In genomic region chr3:194957743-194958240, GRCh38 we compare ENCODE assay signal across 27 cellular contexts.
"Had no signal": no experiment of that assay in that cellular context is flagged by ENCODE, and none has a peak within 500 bp of the region (broad histone marks: within the 10 kb centered on the region; RNA-seq: fewer than 3 reads in every experiment).

No MANE protein-coding gene starts in this region.

- H3K9me3 Mint-ChIP-seq: mesothelial cell of epicardium; naive B cell; natural killer cell; nephron progenitor cell; stimulated activated naive B cell treated with anti-CD40 and anti-IgM and Interleukin-4, amounts not matched to agents 10 μg/mL and 1 μg/mL and 100 μg/mL, for 72 hours had no signal

- ATAC-seq: lower lobe of right lung; natural killer cell; right cardiac atrium; stimulated activated naive B cell treated with anti-CD40 and anti-IgM and Interleukin-4, amounts not matched to agents 10 μg/mL and 1 μg/mL and 100 μg/mL, for 72 hours; stimulated activated naive CD8-positive, alpha-beta T cell treated with anti-CD3 and anti-CD28 coated beads, Interleukin-15, Interleukin-2, amounts not matched to agents 100 U/mL and 50 U/mL, for 24 hours had no signal

- H3K36me3 Mint-ChIP-seq: mesothelial cell of epicardium; naive B cell; natural killer cell; stimulated activated naive B cell treated with anti-CD40 and anti-IgM and Interleukin-4, amounts not matched to agents 10 μg/mL and 1 μg/mL and 100 μg/mL, for 72 hours had no signal

- H3K79me2 ChIP-seq: hepatocyte had no signal

- H3K27ac ChIP-seq: heart right ventricle, hepatocyte, lower lobe of right lung, ovary, skin epidermis, stomach, testis, thyroid gland, transverse colon, upper lobe of left lung had no signal

- H2AFZ ChIP-seq: hepatocyte had no signal

- H3K9me3 ChIP-seq: heart right ventricle, lower lobe of right lung, ovary, stomach, testis, thyroid gland, transverse colon, upper lobe of left lung had no signal

- H3K4me1 Mint-ChIP-seq: natural killer cell; stimulated activated naive B cell treated with anti-CD40 and anti-IgM and Interleukin-4, amounts not matched to agents 10 μg/mL and 1 μg/mL and 100 μg/mL, for 72 hours had no signal

- H3K4me3 Mint-ChIP-seq: mesothelial cell of epicardium; naive B cell; natural killer cell; nephron progenitor cell; stimulated activated naive B cell treated with anti-CD40 and anti-IgM and Interleukin-4, amounts not matched to agents 10 μg/mL and 1 μg/mL and 100 μg/mL, for 72 hours had no signal

- H3K36me3 ChIP-seq: heart right ventricle, lower lobe of right lung, ovary, stomach, thyroid gland, transverse colon, upper lobe of left lung had no signal

- H3K27me3 ChIP-seq: heart right ventricle, hepatocyte, ovary, stomach, testis, thyroid gland, transverse colon, upper lobe of left lung had no signal

- DNase-seq: heart right ventricle; kidney glomerular epithelial cell; left cardiac atrium; left ventricle myocardium superior; lower lobe of right lung; mammary epithelial cell; mesenchymal stem cell; naive B cell; natural killer cell; nephron progenitor cell; ovary; right cardiac atrium; stimulated activated CD4-positive, alpha-beta T cell treated with anti-CD3 and anti-CD28 coated beads, Interleukin-12 subunit alpha, Interleukin-12 subunit beta, amount 100 ng/mL, for 4 hours; stimulated activated CD4-positive, alpha-beta T cell treated with anti-CD3 and anti-CD28 coated beads, Interleukin-15, amount 100 ng/mL, for 24 hours; stimulated activated CD4-positive, alpha-beta T cell treated with anti-CD3 and anti-CD28 coated beads, Interleukin-2, amount 100 ng/mL, for 24 hours; stimulated activated CD4-positive, alpha-beta T cell treated with anti-CD3 and anti-CD28 coated beads, Interleukin-4, amount 100 ng/mL, for 1 hour; stimulated activated naive B cell treated with anti-CD40 and anti-IgM and Interleukin-4, amounts not matched to agents 10 μg/mL and 1 μg/mL and 100 μg/mL, for 72 hours; stimulated activated naive CD8-positive, alpha-beta T cell treated with anti-CD3 and anti-CD28 coated beads, Interleukin-15, Interleukin-2, amounts not matched to agents 100 U/mL and 50 U/mL, for 24 hours; stomach; testis; thyroid gland; transverse colon had no signal

- H3K4me1 ChIP-seq: testis had no signal

- H3K27ac Mint-ChIP-seq: mesothelial cell of epicardium; naive B cell; natural killer cell; nephron progenitor cell; progenitor cell of endocrine pancreas; stimulated activated naive B cell treated with anti-CD40 and anti-IgM and Interleukin-4, amounts not matched to agents 10 μg/mL and 1 μg/mL and 100 μg/mL, for 72 hours had no signal

- H3K4me2 ChIP-seq: hepatocyte had no signal

- H3K4me3 ChIP-seq: heart right ventricle, hepatocyte, lower lobe of right lung, ovary, skin epidermis, stomach, testis, thyroid gland, transverse colon, upper lobe of left lung had no signal
